ENCODE assay signal across 25 cellular contexts in genomic region chr20:57005146-57005933, GRCh38.
"Had no signal": no experiment of that assay in that cellular context is flagged by ENCODE, and none has a peak within 500 bp of the region (broad histone marks: within the 10 kb centered on the region; RNA-seq: fewer than 3 reads in every experiment).

No MANE protein-coding gene starts in this region.

- H3K9ac ChIP-seq: SK-N-SH had no signal

- H3K36me3 Mint-ChIP-seq: activated CD4-positive, alpha-beta memory T cell treated with anti-CD3 and anti-CD28 coated beads for 36 hours; activated naive CD8-positive, alpha-beta T cell; brain had no signal

- ATAC-seq: activated T-helper 17 cell treated with anti-CD3 and anti-CD28 coated beads, Interleukin-2, amount 50 U/mL, for 72 hours had no signal

- H3K4me1 Mint-ChIP-seq: activated CD4-positive, alpha-beta T cell treated with anti-CD3 and anti-CD28 coated beads, Interleukin-2, amount 10 ng/mL, durations not matched to agents 7 days and 5 days; activated T-helper 17 cell treated with anti-CD3 and anti-CD28 coated beads, Interleukin-2, amount 50 U/mL, for 72 hours; brain; central memory CD8-positive, alpha-beta T cell had no signal

- H3K27ac ChIP-seq: SJCRH30, VCaP had no signal

- FAIRE-seq: astrocyte had no signal

- H3K4me3 ChIP-seq: SJCRH30 had no signal

- H3K4me2 ChIP-seq: SK-N-SH had no signal

- H3K4me1 ChIP-seq: SJCRH30 had no signal

- H3K9me3 ChIP-seq: SJCRH30, SK-N-SH had no signal

- H3K9me3 Mint-ChIP-seq: activated CD4-positive, alpha-beta T cell treated with anti-CD3 and anti-CD28 coated beads, Interleukin-2, amount 10 ng/mL, durations not matched to agents 7 days and 5 days; activated naive CD4-positive, alpha-beta T cell treated with anti-CD3 and anti-CD28 coated beads for 36 hours; central memory CD8-positive, alpha-beta T cell had no signal

- DNase-seq: activated CD4-positive, alpha-beta memory T cell treated with anti-CD3 and anti-CD28 coated beads for 36 hours; activated CD4-positive, alpha-beta T cell treated with anti-CD3 and anti-CD28 coated beads, Interleukin-2, amount 10 ng/mL, durations not matched to agents 7 days and 5 days; activated CD4-positive, CD25-positive, alpha-beta regulatory T cell; activated CD8-positive, alpha-beta memory T cell treated with anti-CD3 and anti-CD28 coated beads for 24 hours; activated gamma-delta T cell; activated naive CD4-positive, alpha-beta T cell treated with anti-CD3 and anti-CD28 coated beads for 36 hours; activated T-cell treated with anti-CD3 and anti-CD28 coated beads for 4 hours; activated T-cell treated with anti-CD3 and anti-CD28 coated beads, Interleukin-2, amount 50 U/mL, for 48 hours; amygdala; Kasumi-1; NCI-H1048; NCI-H146; NCI-H2081 treated with DMSO at 0.1 percent for 48 hours; NCI-H446; NCI-H774; Right ventricle myocardium superior; SJCRH30; SK-N-SH; T-helper 1 cell had no signal

- H3K4me3 Mint-ChIP-seq: activated CD4-positive, alpha-beta memory T cell treated with anti-CD3 and anti-CD28 coated beads for 36 hours; activated CD4-positive, alpha-beta T cell treated with anti-CD3 and anti-CD28 coated beads, Interleukin-2, amount 10 ng/mL, durations not matched to agents 7 days and 5 days; activated naive CD4-positive, alpha-beta T cell treated with anti-CD3 and anti-CD28 coated beads for 36 hours; activated naive CD8-positive, alpha-beta T cell; activated T-helper 17 cell treated with anti-CD3 and anti-CD28 coated beads, Interleukin-2, amount 50 U/mL, for 72 hours; brain; central memory CD8-positive, alpha-beta T cell had no signal

- H3K27ac Mint-ChIP-seq: activated CD4-positive, alpha-beta memory T cell treated with anti-CD3 and anti-CD28 coated beads for 36 hours; activated CD4-positive, alpha-beta T cell treated with anti-CD3 and anti-CD28 coated beads, Interleukin-2, amount 10 ng/mL, durations not matched to agents 7 days and 5 days; activated naive CD4-positive, alpha-beta T cell treated with anti-CD3 and anti-CD28 coated beads for 36 hours; activated naive CD8-positive, alpha-beta T cell; activated T-helper 17 cell treated with anti-CD3 and anti-CD28 coated beads, Interleukin-2, amount 50 U/mL, for 72 hours had no signal

- H3K36me3 ChIP-seq: SJCRH30 had no signal
